In the genomic region with DNA sequence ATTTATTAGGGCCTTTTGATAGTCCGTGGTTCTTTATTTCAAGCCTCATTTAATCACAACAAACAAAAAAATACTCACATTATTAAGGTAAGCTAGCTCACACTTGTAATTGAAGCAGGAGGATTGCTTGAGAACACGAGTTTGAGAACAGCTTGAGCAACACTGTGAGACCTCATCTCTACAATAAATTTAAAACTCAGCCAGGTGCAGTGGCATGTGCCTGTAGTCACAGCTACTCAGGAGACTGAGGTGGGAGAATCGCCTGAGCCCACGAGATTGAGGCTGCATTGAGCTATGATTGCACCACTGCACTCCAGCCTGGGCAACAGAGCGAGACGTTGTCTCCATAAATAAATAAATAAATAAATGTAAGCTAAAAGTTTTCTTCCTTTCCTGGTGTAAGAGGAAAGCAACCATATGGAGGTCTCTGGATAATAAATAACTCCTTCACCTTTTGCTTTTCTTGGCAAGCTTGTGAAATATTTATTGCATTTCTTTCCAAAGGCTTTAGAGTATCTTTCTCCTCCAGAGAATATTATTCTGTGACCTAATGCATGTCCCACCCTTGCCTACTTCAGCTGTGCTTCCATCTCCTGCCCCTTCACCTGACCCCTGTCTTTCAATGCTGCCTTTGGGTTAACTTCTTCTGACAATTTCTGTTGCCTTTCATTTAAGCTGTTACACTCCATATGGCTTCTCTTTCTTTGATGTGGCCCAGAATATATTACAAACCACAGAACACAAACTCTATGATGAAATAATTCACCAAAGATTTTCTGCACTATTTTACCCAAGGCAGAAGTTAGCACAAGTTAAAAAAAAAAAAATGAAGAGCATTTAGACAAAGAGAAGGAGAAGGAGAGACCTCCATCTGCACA, we compare ENCODE assay signal across 15 cellular contexts.
DNase-seq lines count a peak whose midpoint lies in the region; ATAC-seq and TF ChIP-seq lines count a peak whose summit lies in the region.
"Had no signal": no experiment of that assay in that cellular context is flagged by ENCODE, and none has a peak within 500 bp of the region (broad histone marks: within the 10 kb centered on the region; RNA-seq: fewer than 3 reads in every experiment).

No MANE protein-coding gene starts in this region.

- peaks cover 7% of the 10 kb centered on the region; the same call in 1 of the 2 replicates for H3K4me1 ChIP-seq in GM23338 (ENCODE audit: insufficient read depth)
- no peaks in the 10 kb centered on the region for H3K4me1 ChIP-seq in colonic mucosa
- H3K4me1 ChIP-seq: Peyer's patch had no signal

- no peak overlapping the region for H3K4me3 Mint-ChIP-seq in GM23338
- H3K4me3 Mint-ChIP-seq in nephron, result no peak overlapping the region

- peak overlapping the region; percentile 43; the same call in 1 of the 2 replicates for H2AFZ ChIP-seq in GM23338

- H3K9me3 Mint-ChIP-seq in GM23338, result no peaks in the 10 kb centered on the region
- no peaks in the 10 kb centered on the region for H3K9me3 Mint-ChIP-seq in nephron

- H3K27ac Mint-ChIP-seq in GM23338 (no peak overlapping the region), nephron (peak overlapping the region; percentile 73 to 79 (median 78))

- in situ Hi-C loops in Caki2 (cut with HindIII; ENCODE audit: low pct_unique_long_range_greater_than_20kb, low sequenced_read_pairs), result no loop called here

- H3K4me1 Mint-ChIP-seq in GM23338, result no peaks in the 10 kb centered on the region
- H3K4me1 Mint-ChIP-seq in nephron, result peaks cover 27% of the 10 kb centered on the region

- H3K4me2 ChIP-seq in GM23338, result no peak overlapping the region

- peak; percentile 68 for DNase-seq in Caki2 (ENCODE audit: low read depth)
- DNase-seq in GM23338 (ENCODE audit: low spot score), result no peak
- DNase-seq in epithelial cell of proximal tubule (ENCODE audit: low read depth), result peak; percentile 12
- no peak for DNase-seq in colonic mucosa
- no peak for DNase-seq in SIG-M5 (lab: John Stamatoyannopoulos, UW)
- DNase-seq: GF-D8, IMR-90, NCI-H2081, NCI-H446 treated with DMSO at 0.1 percent for 48 hours, Peyer's patch, SHP77 had no signal

- H3K27me3 ChIP-seq in GM23338 (ENCODE audit: insufficient read depth) (no peaks in the 10 kb centered on the region), colonic mucosa (no peaks in the 10 kb centered on the region)
- H3K27me3 ChIP-seq: Peyer's patch had no signal

- H3K36me3 ChIP-seq in GM23338 (ENCODE audit: insufficient read depth) (no peaks in the 10 kb centered on the region), colonic mucosa (no peaks in the 10 kb centered on the region)
- H3K36me3 ChIP-seq: Peyer's patch had no signal

- H3K9ac ChIP-seq in colonic mucosa (ENCODE audit: low read depth in 2 of 2, low read length in 2 of 2), result no peak overlapping the region

- no peaks in the 10 kb centered on the region for H3F3A ChIP-seq in GM23338 (replicated peaks; ENCODE audit: low read depth)

- H3K4me3 ChIP-seq in GM23338 (no peak overlapping the region), epithelial cell of proximal tubule (ENCODE audit: low read depth, low read length) (no peak overlapping the region), colonic mucosa (no peak overlapping the region)
- H3K4me3 ChIP-seq: Peyer's patch had no signal

- H3K27ac ChIP-seq in GM23338 (ENCODE audit: low read depth) (no peak overlapping the region), colonic mucosa (no peak overlapping the region)
- H3K27ac ChIP-seq: C4-2B, Peyer's patch had no signal

- H4K20me1 ChIP-seq in GM23338 (replicated peaks; ENCODE audit: insufficient read depth), result no peaks in the 10 kb centered on the region

- H3K79me2 ChIP-seq in GM23338 (replicated peaks; ENCODE audit: insufficient read depth), result no peaks in the 10 kb centered on the region

- H3K9me3 ChIP-seq in colonic mucosa, result no peaks in the 10 kb centered on the region
- H3K9me3 ChIP-seq: Peyer's patch had no signal

- intact Hi-C loops in colonic mucosa (cut with DNase I), result no loop called here

- ATAC-seq in GM23338 (no peak), GM21515 (IDR thresholded peaks at IDR 0.05; ENCODE audit: unreplicated experiment) (no peak)
- ATAC-seq: HCT116 had no signal

- no peaks in the 10 kb centered on the region for H3K36me3 Mint-ChIP-seq in GM23338 (ENCODE audit: low read depth)
- no peaks in the 10 kb centered on the region for H3K36me3 Mint-ChIP-seq in nephron (ENCODE audit: low read depth)

- H3K27me3 Mint-ChIP-seq in GM23338 (ENCODE audit: insufficient read depth, low read depth, poor library complexity) (peaks cover 1% of the 10 kb centered on the region), nephron (ENCODE audit: low read depth) (no peaks in the 10 kb centered on the region)

- H3K9me2 ChIP-seq in GM23338 (ENCODE audit: insufficient read depth), result peaks cover 20% of the 10 kb centered on the region

- TF ChIP-seq CTCF in GM23338 (conservative IDR thresholded peaks at IDR 0.05; ENCODE audit: low read depth in 2 of 2), result no peak
- TF ChIP-seq CTCF in epithelial cell of proximal tubule (conservative IDR thresholded peaks at IDR 0.05; ENCODE audit: low read depth, low read length), result no peak
- no peak for TF ChIP-seq CTCF in nephron (IDR thresholded peaks at IDR 0.05; ENCODE audit: unreplicated experiment in 3 of 3)
- TF ChIP-seq CTCF in colonic mucosa (IDR thresholded peaks at IDR 0.05), result no peak

TF ChIP-seq in GM23338, 12 proteins besides CTCF, POLR2A, EP300 and RAD21 (continues in another document):
- no peak for TF ChIP-seq POLR2AphosphoS5 (IDR thresholded peaks at IDR 0.05; ENCODE audit: low read depth)
- TF ChIP-seq, protein P1, sequence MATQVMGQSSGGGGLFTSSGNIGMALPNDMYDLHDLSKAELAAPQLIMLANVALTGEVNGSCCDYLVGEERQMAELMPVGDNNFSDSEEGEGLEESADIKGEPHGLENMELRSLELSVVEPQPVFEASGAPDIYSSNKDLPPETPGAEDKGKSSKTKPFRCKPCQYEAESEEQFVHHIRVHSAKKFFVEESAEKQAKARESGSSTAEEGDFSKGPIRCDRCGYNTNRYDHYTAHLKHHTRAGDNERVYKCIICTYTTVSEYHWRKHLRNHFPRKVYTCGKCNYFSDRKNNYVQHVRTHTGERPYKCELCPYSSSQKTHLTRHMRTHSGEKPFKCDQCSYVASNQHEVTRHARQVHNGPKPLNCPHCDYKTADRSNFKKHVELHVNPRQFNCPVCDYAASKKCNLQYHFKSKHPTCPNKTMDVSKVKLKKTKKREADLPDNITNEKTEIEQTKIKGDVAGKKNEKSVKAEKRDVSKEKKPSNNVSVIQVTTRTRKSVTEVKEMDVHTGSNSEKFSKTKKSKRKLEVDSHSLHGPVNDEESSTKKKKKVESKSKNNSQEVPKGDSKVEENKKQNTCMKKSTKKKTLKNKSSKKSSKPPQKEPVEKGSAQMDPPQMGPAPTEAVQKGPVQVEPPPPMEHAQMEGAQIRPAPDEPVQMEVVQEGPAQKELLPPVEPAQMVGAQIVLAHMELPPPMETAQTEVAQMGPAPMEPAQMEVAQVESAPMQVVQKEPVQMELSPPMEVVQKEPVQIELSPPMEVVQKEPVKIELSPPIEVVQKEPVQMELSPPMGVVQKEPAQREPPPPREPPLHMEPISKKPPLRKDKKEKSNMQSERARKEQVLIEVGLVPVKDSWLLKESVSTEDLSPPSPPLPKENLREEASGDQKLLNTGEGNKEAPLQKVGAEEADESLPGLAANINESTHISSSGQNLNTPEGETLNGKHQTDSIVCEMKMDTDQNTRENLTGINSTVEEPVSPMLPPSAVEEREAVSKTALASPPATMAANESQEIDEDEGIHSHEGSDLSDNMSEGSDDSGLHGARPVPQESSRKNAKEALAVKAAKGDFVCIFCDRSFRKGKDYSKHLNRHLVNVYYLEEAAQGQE (IDR thresholded peaks at IDR 0.05; ENCODE audit: unreplicated experiment), result no peak
- TF ChIP-seq, protein P2, sequence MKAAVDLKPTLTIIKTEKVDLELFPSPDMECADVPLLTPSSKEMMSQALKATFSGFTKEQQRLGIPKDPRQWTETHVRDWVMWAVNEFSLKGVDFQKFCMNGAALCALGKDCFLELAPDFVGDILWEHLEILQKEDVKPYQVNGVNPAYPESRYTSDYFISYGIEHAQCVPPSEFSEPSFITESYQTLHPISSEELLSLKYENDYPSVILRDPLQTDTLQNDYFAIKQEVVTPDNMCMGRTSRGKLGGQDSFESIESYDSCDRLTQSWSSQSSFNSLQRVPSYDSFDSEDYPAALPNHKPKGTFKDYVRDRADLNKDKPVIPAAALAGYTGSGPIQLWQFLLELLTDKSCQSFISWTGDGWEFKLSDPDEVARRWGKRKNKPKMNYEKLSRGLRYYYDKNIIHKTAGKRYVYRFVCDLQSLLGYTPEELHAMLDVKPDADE (IDR thresholded peaks at IDR 0.05), result no peak

Comparison
In these comparisons a context has a peak if more than half of its experiments do, and no peak if none do; other contexts are left out.
1. DNase-seq: peak in Caki2 (single experiment) and epithelial cell of proximal tubule (single experiment); none in GM23338 (single experiment), colonic mucosa (single experiment) and SIG-M5 (single experiment).